16 cellular contexts compared by ENCODE assay signal in genomic region chr6:14738933-14739332, GRCh38.
DNase-seq lines count a peak whose midpoint lies in the region; ATAC-seq and TF ChIP-seq lines count a peak whose summit lies in the region.
"Had no signal": no experiment of that assay in that cellular context is flagged by ENCODE, and none has a peak within 500 bp of the region (broad histone marks: within the 10 kb centered on the region; RNA-seq: fewer than 3 reads in every experiment).

No MANE protein-coding gene starts in this region.

- TF ChIP-seq CTCF in CD14-positive monocyte (IDR thresholded peaks at IDR 0.05) (no peak), coronary artery (IDR thresholded peaks at IDR 0.05) (no peak)

- peaks cover 11% of the 10 kb centered on the region for H3K36me3 Mint-ChIP-seq in T-helper 1 cell treated with Interleukin-12 subunit alpha and Interleukin-12 subunit beta and Interleukin-4 antibody, amounts not matched to agents 30 μg/mL and 1 μg/mL, for 36 hours (ENCODE audit: low read depth)
- H3K36me3 Mint-ChIP-seq in CD14-positive monocyte (peaks cover 25 to 27% of the 10 kb centered on the region in 2 donors), memory B cell (peaks cover 2% of the 10 kb centered on the region)

- H3K4me3 Mint-ChIP-seq in T-helper 1 cell treated with Interleukin-12 subunit alpha and Interleukin-12 subunit beta and Interleukin-4 antibody, amounts not matched to agents 30 μg/mL and 1 μg/mL, for 36 hours = no peak overlapping the region
- H3K4me3 Mint-ChIP-seq in CD14-positive monocyte (peak overlapping the region; percentile 4 to 83), memory B cell (peak overlapping the region; percentile 41)
- H3K4me3 Mint-ChIP-seq: central memory CD8-positive, alpha-beta T cell; neural progenitor cell had no signal

- H3K9me3 ChIP-seq in SK-N-MC (ENCODE audit: low read depth, low read length) = no peaks in the 10 kb centered on the region
- H3K9me3 ChIP-seq: Caco-2 had no signal

- peaks cover 50% of the 10 kb centered on the region for H3K4me1 Mint-ChIP-seq in T-helper 1 cell treated with Interleukin-12 subunit alpha and Interleukin-12 subunit beta and Interleukin-4 antibody, amounts not matched to agents 30 μg/mL and 1 μg/mL, for 36 hours (ENCODE audit: low read depth)
- peaks cover 81% of the 10 kb centered on the region for H3K4me1 Mint-ChIP-seq in CD14-positive monocyte
- peaks cover 37% of the 10 kb centered on the region for H3K4me1 Mint-ChIP-seq in memory B cell

- peak overlapping the region; percentile 86 for H3K27ac ChIP-seq in SK-N-MC
- H3K27ac ChIP-seq in coronary artery = no peak overlapping the region
- H3K27ac ChIP-seq: neural progenitor cell, PC-9 had no signal

- no peak for DNase-seq in T-helper 1 cell
- DNase-seq in CD14-positive monocyte (ENCODE audit: low spot score) = no peak
- peak; percentile 97 for DNase-seq in SK-N-MC (ENCODE audit: low read depth, low spot score)
- DNase-seq in memory B cell (ENCODE audit: low spot score in 2 of 2) = no peak
- DNase-seq in AG08395 (ENCODE audit: low spot score) = no peak
- no peak for DNase-seq in OCI-M1 (lab: John Stamatoyannopoulos, UW)
- no peak for DNase-seq in coronary artery (ENCODE audit: low spot score)
- DNase-seq: amygdala, Caco-2, GOT3, NCI-H1092 treated with DMSO at 0.1 percent for 48 hours, PC-9, substantia nigra had no signal

- peak overlapping the region; percentile 73 for H3K27ac Mint-ChIP-seq in T-helper 1 cell treated with Interleukin-12 subunit alpha and Interleukin-12 subunit beta and Interleukin-4 antibody, amounts not matched to agents 30 μg/mL and 1 μg/mL, for 36 hours
- H3K27ac Mint-ChIP-seq in CD14-positive monocyte = peak overlapping the region; percentile 96 to 99 (median 98)
- peak overlapping the region; percentile 70 for H3K27ac Mint-ChIP-seq in memory B cell
- H3K27ac Mint-ChIP-seq: neural progenitor cell had no signal

- H3K9ac ChIP-seq in SK-N-MC (ENCODE audit: insufficient read length) = no peak overlapping the region
- H3K9ac ChIP-seq: neural progenitor cell had no signal

- ATAC-seq in memory B cell (ENCODE audit: low read depth) = peak; percentile 12

- H3K4me3 ChIP-seq in SK-N-MC (peak overlapping the region; percentile 58), coronary artery (no peak overlapping the region)
- H3K4me3 ChIP-seq: neural progenitor cell, PC-9 had no signal

- peaks cover 10% of the 10 kb centered on the region for H3K9me3 Mint-ChIP-seq in T-helper 1 cell treated with Interleukin-12 subunit alpha and Interleukin-12 subunit beta and Interleukin-4 antibody, amounts not matched to agents 30 μg/mL and 1 μg/mL, for 36 hours
- peaks cover 0 to 5% (median 1%) of the 10 kb centered on the region in 7 donors for H3K9me3 Mint-ChIP-seq in CD14-positive monocyte
- H3K9me3 Mint-ChIP-seq in memory B cell = peaks cover 1% of the 10 kb centered on the region

- intact Hi-C loops in CD14-positive monocyte (cut with micrococcal nuclease) = loop anchor here (5.0 to 10.0 kb wide), 2 partner anchors 138 to 326 kb away; no protein-coding TSS in a partner anchor

- H3K27me3 Mint-ChIP-seq in T-helper 1 cell treated with Interleukin-12 subunit alpha and Interleukin-12 subunit beta and Interleukin-4 antibody, amounts not matched to agents 30 μg/mL and 1 μg/mL, for 36 hours (ENCODE audit: low read depth) = peaks cover 3% of the 10 kb centered on the region
- H3K27me3 Mint-ChIP-seq in CD14-positive monocyte (ENCODE audit: low read depth in 3 of 3) = peaks cover 0 to 4% (median 0%) of the 10 kb centered on the region in 3 donors
- no peaks in the 10 kb centered on the region for H3K27me3 Mint-ChIP-seq in memory B cell

- H3K36me3 ChIP-seq in SK-N-MC (ENCODE audit: insufficient read depth, low read length) = no peaks in the 10 kb centered on the region
- H3K36me3 ChIP-seq: neural progenitor cell had no signal
